ENCODE assay signal across 8 cellular contexts in genomic region chr1:32351077-32351858, GRCh38. TPM values are rescaled to one million over a fixed set of nuclear protein-coding genes. Genes with fewer than 3 reads are reported as not detected.
DNase-seq lines count a peak whose midpoint lies in the region; ATAC-seq and TF ChIP-seq lines count a peak whose summit lies in the region.

No MANE protein-coding gene starts in this region.

- no peaks in the 10 kb centered on the region for H3K9me3 ChIP-seq in OCI-LY3 (ENCODE audit: insufficient read depth, low read length)

- TF ChIP-seq CTCF in OCI-LY3 (IDR thresholded peaks at IDR 0.05; ENCODE audit: low read depth, low read length) (peak; percentile 50), epithelial cell of proximal tubule (conservative IDR thresholded peaks at IDR 0.05; ENCODE audit: low read depth, low read length) (peak; percentile 49)

- peak overlapping the region; percentile 25; the same call in 1 of the 2 replicates for H3K27ac ChIP-seq in OCI-LY3 (ENCODE audit: low read length)

- H3K36me3 ChIP-seq in OCI-LY3 (replicated peaks; ENCODE audit: low read depth, low read length), result no peaks in the 10 kb centered on the region

- H3K79me2 ChIP-seq in OCI-LY3 (ENCODE audit: low read length), result no peaks in the 10 kb centered on the region

- H4K20me1 ChIP-seq in OCI-LY3 (ENCODE audit: insufficient read depth, low read length), result no peaks in the 10 kb centered on the region

- peak; percentile 80 for ATAC-seq in GM21447 (IDR thresholded peaks at IDR 0.05; ENCODE audit: unreplicated experiment)

- peak overlapping the region; percentile 88 for H3K9ac ChIP-seq in OCI-LY3 (ENCODE audit: low read length)

- H3K4me3 ChIP-seq in OCI-LY3 (ENCODE audit: low read length) (peak overlapping the region; percentile 94), epithelial cell of proximal tubule (ENCODE audit: low read depth, low read length) (peak overlapping the region; percentile 77)

- peak overlapping the region; percentile 86 for H3K4me2 ChIP-seq in OCI-LY3 (ENCODE audit: low read length)

- H2AFZ ChIP-seq in OCI-LY3 (ENCODE audit: low read depth, low read length), result peak overlapping the region; percentile 55; the same call in 1 of the 2 replicates

- no peaks in the 10 kb centered on the region for H3K27me3 ChIP-seq in OCI-LY3 (ENCODE audit: low read depth, low read length)

- DNase-seq in DMS 273 treated with DMSO at 0.1 percent for 48 hours (lab: John Stamatoyannopoulos, UW), result peak; percentile 85
- DNase-seq in HuH-7.5 (ENCODE audit: low spot score), result peak; percentile 85
- DNase-seq in activated T-cell treated with anti-CD3 and anti-CD28 coated beads for 24 hours (ENCODE audit: low read depth), result peak; percentile 85
- DNase-seq in epithelial cell of proximal tubule (ENCODE audit: low read depth), result peak; percentile 20
- peak; percentile 92 for DNase-seq in mucosa of gallbladder (ENCODE audit: low spot score)
- DNase-seq in stimulated activated CD8-positive, alpha-beta memory T cell treated with anti-CD3 and anti-CD28 coated beads, Interleukin-4, amount 100 ng/mL, for 24 hours (ENCODE audit: low read depth), result peak; percentile 81

- peaks cover 11% of the 10 kb centered on the region for H3K4me1 ChIP-seq in OCI-LY3 (ENCODE audit: low read length)

RNA-seq across cellular contexts. Expression of gene FAM229A, which starts 11.0 kb away (rescaled TPM):
- total RNA-seq in epithelial cell of proximal tubule (1.7 and 11.7 TPM in 2 replicates), mucosa of gallbladder (11.1 TPM)

RNA-seq across cellular contexts. Expression of gene TSSK3, which starts 11.1 kb away (rescaled TPM):
- total RNA-seq in epithelial cell of proximal tubule (0.58 TPM in 1 of 2 replicates, not detected in the other), mucosa of gallbladder (3.3 TPM)

RNA-seq across cellular contexts. Expression of gene MARCKSL1, which starts 15.2 kb away (rescaled TPM):
- total RNA-seq in epithelial cell of proximal tubule (190 and 199 TPM in 2 replicates), mucosa of gallbladder (303 TPM)

RNA-seq across cellular contexts. Expression of gene BSDC1, which starts 43.0 kb away (rescaled TPM):
- 56.7 and 61.1 TPM in 2 replicates for total RNA-seq in epithelial cell of proximal tubule
- total RNA-seq in mucosa of gallbladder, result 101 TPM

RNA-seq across cellular contexts. Expression of gene HDAC1, which starts 59.4 kb away (rescaled TPM):
- total RNA-seq in epithelial cell of proximal tubule, result 117 and 127 TPM in 2 replicates
- total RNA-seq in mucosa of gallbladder, result 166 TPM

Comparison
In these comparisons a context has a peak if more than half of its experiments do, and no peak if none do; other contexts are left out.
1. Peak in every context shown above with its lines: DNase-seq, ATAC-seq, H3K4me3 ChIP-seq and H3K27ac ChIP-seq.
2. DNase-seq: peak in every context shown above with its lines; median percentile 92 in mucosa of gallbladder; 85 in DMS 273 treated with DMSO at 0.1 percent for 48 hours; 85 in HuH-7.5; 85 in activated T-cell treated with anti-CD3 and anti-CD28 coated beads for 24 hours; 81 in stimulated activated CD8-positive, alpha-beta memory T cell treated with anti-CD3 and anti-CD28 coated beads, Interleukin-4, amount 100 ng/mL, for 24 hours; 20 in epithelial cell of proximal tubule.